In the genomic region with DNA sequence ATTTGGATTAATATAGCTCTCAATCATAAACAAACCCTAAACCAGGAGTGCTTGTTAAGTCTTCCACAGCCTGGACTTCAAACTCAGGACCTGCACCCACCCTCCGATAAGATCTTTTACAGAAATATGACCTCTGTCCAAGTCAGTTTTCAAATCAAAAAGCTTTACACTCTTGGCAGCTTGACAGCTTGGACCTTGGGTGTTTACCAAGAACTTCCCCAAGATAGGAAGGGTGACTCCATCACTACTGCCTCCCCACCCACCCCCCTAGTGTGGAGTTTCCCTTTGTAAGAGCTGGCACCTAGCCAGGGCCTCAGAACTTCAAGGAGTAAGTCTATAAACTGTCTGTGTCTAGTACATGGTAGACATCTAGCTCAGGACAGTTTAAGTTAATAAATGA, we compare ENCODE assay signal across 2 cellular contexts.
TF ChIP-seq lines count a peak whose summit lies in the region.

No MANE protein-coding gene starts in this region.

TF ChIP-seq in A549, 52 proteins besides CTCF, POLR2A, EP300 and RAD21:
- no peak for TF ChIP-seq MAFK (IDR thresholded peaks at IDR 0.05; ENCODE audit: partially characterized antibody)
- no peak for TF ChIP-seq REST (IDR thresholded peaks at IDR 0.05)
- TF ChIP-seq ATOH8 (CRISPR knock-in tag; IDR thresholded peaks at IDR 0.05; ENCODE audit: low read depth), result no peak
- no peak for TF ChIP-seq RFX5 (IDR thresholded peaks at IDR 0.05)
- 0 out of 3 replicates have a peak, but pooled peaks have one; percentile 17 for TF ChIP-seq BCL3 (IDR thresholded peaks at IDR 0.05)
- TF ChIP-seq CEBPB (IDR thresholded peaks at IDR 0.05), result peak in 1 of 2 experiments; percentile 54; a peak in 1 of 4 replicates
- no peak for TF ChIP-seq HES2 (IDR thresholded peaks at IDR 0.05)
- no peak for TF ChIP-seq RCOR1 (IDR thresholded peaks at IDR 0.05; ENCODE audit: low read depth, low read length)
- TF ChIP-seq CHD4 (IDR thresholded peaks at IDR 0.05; ENCODE audit: borderline replicate concordance), result no peak
- no peak for TF ChIP-seq SREBF2 (IDR thresholded peaks at IDR 0.05)
- TF ChIP-seq FOSB (CRISPR knock-in tag; IDR thresholded peaks at IDR 0.05), result no peak
- no peak for TF ChIP-seq MAZ (IDR thresholded peaks at IDR 0.05; ENCODE audit: borderline replicate concordance, low read depth, low read length)
- no peak for TF ChIP-seq KDM5A (IDR thresholded peaks at IDR 0.05)
- TF ChIP-seq JUN (IDR thresholded peaks at IDR 0.05), result peak; percentile 52 to 54; a peak in 2 of 5 replicates
- TF ChIP-seq ZSCAN20 (CRISPR knock-in tag; IDR thresholded peaks at IDR 0.05), result no peak
- no peak for TF ChIP-seq PHF8 (IDR thresholded peaks at IDR 0.05; ENCODE audit: borderline replicate concordance, low read depth)
- TF ChIP-seq GATA3 (IDR thresholded peaks at IDR 0.05; ENCODE audit: borderline replicate concordance), result peak; percentile 94

TF ChIP-seq in endothelial cell of umbilical vein, 7 proteins besides CTCF, POLR2A, EP300 and RAD21:
- TF ChIP-seq MYC (IDR thresholded peaks at IDR 0.05; ENCODE audit: low read depth, low read length), result peak; percentile 64
- no peak for TF ChIP-seq EZH2 (IDR thresholded peaks at IDR 0.05; ENCODE audit: borderline replicate concordance, low read depth, low read length, severe bottlenecking)
- peak; percentile 67 for TF ChIP-seq FOS (IDR thresholded peaks at IDR 0.05; ENCODE audit: borderline replicate concordance, insufficient read depth, low read length)
- peak; percentile 30 for TF ChIP-seq JUN (IDR thresholded peaks at IDR 0.05; ENCODE audit: borderline replicate concordance, insufficient read depth, insufficient read length, low read depth)
- TF ChIP-seq MAX (IDR thresholded peaks at IDR 0.05; ENCODE audit: insufficient read depth, insufficient read length), result no peak
- TF ChIP-seq POLR2AphosphoS5 (IDR thresholded peaks at IDR 0.05; ENCODE audit: insufficient read depth, low read depth, low read length), result peak; percentile 87
- TF ChIP-seq GATA2 (IDR thresholded peaks at IDR 0.05; ENCODE audit: insufficient read depth, insufficient read length, low read depth, low read length), result peak; percentile 99
